Comparison of ENCODE assay signal across 21 cellular contexts in the genomic region with DNA sequence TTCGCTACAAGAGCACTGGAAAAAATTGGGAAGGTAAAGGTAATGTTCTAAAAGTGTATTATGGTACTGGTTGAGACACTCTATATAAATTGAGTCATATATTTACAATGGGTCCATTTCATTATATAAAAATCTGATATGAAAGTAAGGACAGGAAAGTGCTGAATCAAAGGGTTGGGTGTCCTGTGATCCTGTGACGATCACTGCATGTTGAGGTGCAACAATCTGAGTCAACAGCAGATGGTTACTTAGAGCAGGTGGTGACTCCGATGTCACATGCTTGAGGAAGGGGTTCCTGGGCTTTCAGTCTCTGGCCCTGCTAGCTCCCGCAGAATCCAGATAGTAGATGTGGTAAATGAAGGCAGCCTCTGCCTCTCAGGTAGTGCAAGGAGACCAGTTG.
"Had no signal": no experiment of that assay in that cellular context is flagged by ENCODE, and none has a peak within 500 bp of the region (broad histone marks: within the 10 kb centered on the region; RNA-seq: fewer than 3 reads in every experiment).

No MANE protein-coding gene starts in this region.

- FAIRE-seq: colon, endometrium, frontal cortex, islet of Langerhans, TTC549 had no signal

- ATAC-seq: natural killer cell, right lobe of liver had no signal

- H3K27me3 ChIP-seq: right lobe of liver, tibial nerve had no signal

- DNase-seq: activated CD4-positive, alpha-beta T cell treated with anti-CD3 and anti-CD28 coated beads for 48 hours; activated CD4-positive, alpha-beta T cell treated with anti-CD3 and anti-CD28 coated beads, Interleukin-2, amount 50 U/mL, for 48 hours; activated CD8-positive, alpha-beta memory T cell treated with anti-CD3 and anti-CD28 coated beads for 24 hours; activated effector memory CD4-positive, alpha-beta T cell treated with Interleukin-2 at 50 U/mL for 16 hours; activated naive CD4-positive, alpha-beta T cell treated with Interleukin-2 at 50 U/mL for 16 hours; anterior cingulate cortex; effector CD8-positive, alpha-beta T cell; left ventricle myocardium inferior; mesendoderm; natural killer cell; right lobe of liver; stimulated activated CD4-positive, alpha-beta T cell treated with anti-CD3 and anti-CD28 coated beads, Interleukin-2, amount 100 ng/mL, for 48 hours; stimulated activated naive CD4-positive, alpha-beta T cell treated with Interleukin-2 at 50 U/mL for 16 hours; T-helper 9 cell had no signal

- H3K4me3 ChIP-seq: left ventricle myocardium inferior, lung, right lobe of liver, tibial nerve had no signal

- H3K36me3 ChIP-seq: left ventricle myocardium inferior, right lobe of liver, tibial nerve had no signal
